In the genomic region with DNA sequence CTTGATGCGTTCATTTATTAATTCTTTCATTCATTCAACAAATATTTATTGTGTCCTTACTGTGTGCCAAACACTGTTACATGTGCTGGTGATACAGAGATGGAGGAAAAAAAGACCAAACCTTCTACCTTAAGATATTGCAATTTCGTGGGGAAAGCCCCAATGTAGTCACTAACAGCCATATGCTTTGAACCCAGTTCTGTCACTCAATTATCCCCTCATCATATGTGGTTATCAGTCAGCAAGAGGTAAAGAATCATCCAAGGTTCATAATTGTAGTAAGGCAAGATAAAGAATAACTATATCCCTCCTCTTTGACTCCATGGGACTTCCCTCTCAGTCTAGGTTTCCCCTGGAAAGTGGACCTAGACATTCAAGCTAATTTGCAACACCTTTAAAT, we compare ENCODE assay signal across 1 cellular context.
TF ChIP-seq lines count a peak whose summit lies in the region.

No MANE protein-coding gene starts in this region.

TF ChIP-seq in H1, 55 proteins besides CTCF, POLR2A, EP300 and RAD21 (continued from another document):
- no peak for TF ChIP-seq RFX5 (IDR thresholded peaks at IDR 0.05; ENCODE audit: borderline replicate concordance, low read depth, low read length)
